ENCODE assay signal across 17 cellular contexts in genomic region chr12:119479121-119479561, GRCh38.
DNase-seq lines count a peak whose midpoint lies in the region; ATAC-seq, FAIRE-seq and TF ChIP-seq lines count a peak whose summit lies in the region.
"Had no signal": no experiment of that assay in that cellular context is flagged by ENCODE, and none has a peak within 500 bp of the region (broad histone marks: within the 10 kb centered on the region; RNA-seq: fewer than 3 reads in every experiment).

No MANE protein-coding gene starts in this region.

- H3K27ac ChIP-seq in GM12878 (ENCODE audit: control insufficient read depth, insufficient read depth) (no peak overlapping the region), parathyroid adenoma (peak overlapping the region; percentile 85), vagina (no peak overlapping the region), SJCRH30 (no peak overlapping the region)
- H3K27ac ChIP-seq: sigmoid colon had no signal

- no peak for TF ChIP-seq EP300 in GM12878 (IDR thresholded peaks at IDR 0.05; ENCODE audit: borderline replicate concordance in 1 of 2, control insufficient read depth in 1 of 2, low read depth in 2 of 2, low read length in 2 of 2)

- ATAC-seq in GM12878: no peak
- ATAC-seq: activated CD4-positive, CD25-positive, alpha-beta regulatory T cell treated with anti-CD3 and anti-CD28 coated beads, Interleukin-2, amount 50 U/mL, for 24 hours had no signal

- H3K4me2 ChIP-seq in GM12878 (ENCODE audit: control insufficient read depth, insufficient read depth) (no peak overlapping the region), parathyroid adenoma (ENCODE audit: low read length) (no peak overlapping the region)

- H3K36me3 ChIP-seq in GM12878 (ENCODE audit: control insufficient read depth in 2 of 2, insufficient read depth in 2 of 2, low read length in 1 of 2) (no peaks in the 10 kb centered on the region), parathyroid adenoma (ENCODE audit: control insufficient read depth, insufficient read depth, low read length) (no peaks in the 10 kb centered on the region), vagina (no peaks in the 10 kb centered on the region), BE2C (no peaks in the 10 kb centered on the region), SJCRH30 (no peaks in the 10 kb centered on the region)
- H3K36me3 ChIP-seq: sigmoid colon had no signal

- WGBS in GM12878 (ENCODE audit: insufficient coverage, insufficient replicate concordance, low lambda C conversion rate, missing lambda C conversion rate): 45% methylated on average over 10 of the region's 10 CpGs

- no peak overlapping the region for H3K4me3 ChIP-seq in GM12878
- H3K4me3 ChIP-seq in parathyroid adenoma (ENCODE audit: low read depth, low read length): no peak overlapping the region
- no peak overlapping the region for H3K4me3 ChIP-seq in vagina
- H3K4me3 ChIP-seq in BE2C (ENCODE audit: low read depth, low read length): no peak overlapping the region
- H3K4me3 ChIP-seq in SJCRH30: no peak overlapping the region
- H3K4me3 ChIP-seq: sigmoid colon had no signal

- H3K79me2 ChIP-seq in GM12878 (ENCODE audit: control insufficient read depth, insufficient read depth, low read length) (no peaks in the 10 kb centered on the region), parathyroid adenoma (no peaks in the 10 kb centered on the region)

- TF ChIP-seq POLR2A in GM12878 (IDR thresholded peaks at IDR 0.05; ENCODE audit: low read depth, low read length) (no peak), vagina (IDR thresholded peaks at IDR 0.05) (no peak)

- H2AFZ ChIP-seq in GM12878 (ENCODE audit: control insufficient read depth, low read depth, low read length) (no peak overlapping the region), parathyroid adenoma (peak overlapping the region; percentile 73)

- no peaks in the 10 kb centered on the region for H3K9me3 ChIP-seq in GM12878 (replicated peaks; ENCODE audit: control insufficient read depth, insufficient read depth, low read length)
- H3K9me3 ChIP-seq in parathyroid adenoma (ENCODE audit: control insufficient read depth, low read length): no peaks in the 10 kb centered on the region
- no peaks in the 10 kb centered on the region for H3K9me3 ChIP-seq in vagina
- no peaks in the 10 kb centered on the region for H3K9me3 ChIP-seq in BE2C
- no peaks in the 10 kb centered on the region for H3K9me3 ChIP-seq in SJCRH30 (replicated peaks)

- DNase-seq in Caki2 (ENCODE audit: low read depth) (peak; percentile 34), LHCN-M2 (ENCODE audit: low read depth) (peak; percentile 44), GM12878 (ENCODE audit: low read depth, low spot score) (no peak), posterior vena cava (ENCODE audit: low spot score) (no peak), vagina (ENCODE audit: extremely low spot score in 2 of 2) (no peak), BE2C (no peak), SJCRH30 (no peak)
- DNase-seq: amniotic stem cell; effector CD8-positive, alpha-beta T cell; IMR-90; NCI-H2081 treated with DMSO at 0.1 percent for 48 hours; NK-92 treated with Interleukin-12 subunit alpha and Interleukin-12 subunit beta, amount 100 ng/mL, for 24 hours; sigmoid colon had no signal

- in situ Hi-C loops in Caki2 (cut with HindIII; ENCODE audit: low pct_unique_long_range_greater_than_20kb, low sequenced_read_pairs): no loop called here
- in situ Hi-C loops in GM12878 (cut with MboI): no loop called here

- no peaks in the 10 kb centered on the region for H3K27me3 ChIP-seq in GM12878 (replicated peaks in 1 of 2; ENCODE audit: control insufficient read depth in 2 of 2, insufficient read depth in 2 of 2, low read length in 1 of 2)
- H3K27me3 ChIP-seq in parathyroid adenoma (ENCODE audit: control insufficient read depth, insufficient read depth, low read length): no peaks in the 10 kb centered on the region
- H3K27me3 ChIP-seq in vagina: no peaks in the 10 kb centered on the region
- no peaks in the 10 kb centered on the region for H3K27me3 ChIP-seq in BE2C
- H3K27me3 ChIP-seq in SJCRH30: no peaks in the 10 kb centered on the region
- H3K27me3 ChIP-seq: sigmoid colon had no signal

- CTCF ChIA-PET in GM12878 (lab: Yijun Ruan, JAX): no interaction called here

- TF ChIP-seq RAD21 in GM12878 (IDR thresholded peaks at IDR 0.05; ENCODE audit: insufficient read depth, low read depth, low read length): no peak

- RAD21 ChIA-PET in GM12878 (lab: Charles Lee; ENCODE audit: unreplicated experiment): no interaction called here

- no peak for TF ChIP-seq CTCF in GM12878 (IDR thresholded peaks at IDR 0.05 in 2 of 3, conservative IDR thresholded peaks at IDR 0.05 in 1 of 3; ENCODE audit: control insufficient read depth in 2 of 3, extremely low read depth in 1 of 3, insufficient read depth in 1 of 3, low read depth in 3 of 3, low read length in 3 of 3)
- TF ChIP-seq CTCF in parathyroid adenoma (IDR thresholded peaks at IDR 0.05): no peak
- no peak for TF ChIP-seq CTCF in vagina (IDR thresholded peaks at IDR 0.05)
- no peak for TF ChIP-seq CTCF in BE2C (IDR thresholded peaks at IDR 0.05; ENCODE audit: low read depth, low read length)

- SMC1A ChIA-PET in GM12878 (lab: Charles Lee; ENCODE audit: uncharacterized antibody, unreplicated experiment): no interaction called here

- H3K4me1 ChIP-seq in GM12878 (ENCODE audit: control insufficient read depth, insufficient read depth, low read length) (no peaks in the 10 kb centered on the region), parathyroid adenoma (peaks cover 14% of the 10 kb centered on the region), vagina (no peaks in the 10 kb centered on the region), BE2C (no peaks in the 10 kb centered on the region), SJCRH30 (no peaks in the 10 kb centered on the region)

- intact Hi-C loops in GM12878 (cut with micrococcal nuclease; ENCODE audit: unreplicated experiment) (no loop called here), posterior vena cava (cut with DNase I) (no loop called here), vagina (cut with DNase I) (no loop called here)

- H4K20me1 ChIP-seq in GM12878 (ENCODE audit: control insufficient read depth, insufficient read depth): no peaks in the 10 kb centered on the region

- FAIRE-seq in GM12878 (lab: Jason Lieb, UNC): no peak
- FAIRE-seq: H54, keratinocyte had no signal

- H3K9ac ChIP-seq in GM12878 (ENCODE audit: control insufficient read depth, insufficient read depth, low read length) (no peak overlapping the region), parathyroid adenoma (no peak overlapping the region)

- POLR2A ChIA-PET in GM12878 (lab: Charles Lee): no interaction called here

- BruUV-seq in GM12878 (replicated peaks; lab: Mats Ljungman, UMichigan): no TSS peak

TF ChIP-seq in GM12878, 131 proteins besides CTCF, POLR2A, EP300 and RAD21:
- TF ChIP-seq FOXM1 (IDR thresholded peaks at IDR 0.05; ENCODE audit: low read depth, low read length) (no peak), BCL3 (IDR thresholded peaks at IDR 0.05; ENCODE audit: borderline replicate concordance, insufficient read depth, low read depth, low read length, poor library complexity, severe bottlenecking) (peak; percentile 67)
TF ChIP-seq in GM12878: peak in this region for 1.

Comparison
In these comparisons a context has a peak if more than half of its experiments do, and no peak if none do; other contexts are left out.
1. DNase-seq: peak in Caki2 (single experiment) and LHCN-M2 (single experiment); none in GM12878 (single experiment), posterior vena cava (single experiment), vagina (0 of 2), BE2C (single experiment) and SJCRH30 (0 of 2).